ENCODE assay signal across 16 cellular contexts in genomic region chr7:100856871-100857282, GRCh38. TPM values are rescaled to one million over a fixed set of nuclear protein-coding genes. Genes with fewer than 3 reads are reported as not detected.
DNase-seq lines count a peak whose midpoint lies in the region; ATAC-seq and TF ChIP-seq lines count a peak whose summit lies in the region.
"Had no signal": no experiment of that assay in that cellular context is flagged by ENCODE, and none has a peak within 500 bp of the region (broad histone marks: within the 10 kb centered on the region; RNA-seq: fewer than 3 reads in every experiment).

No MANE protein-coding gene starts in this region.

- no peaks in the 10 kb centered on the region for H3K27me3 ChIP-seq in GM23338 (ENCODE audit: insufficient read depth)
- H3K27me3 ChIP-seq: BLaER1 had no signal

- H3K9me2 ChIP-seq in GM23338 (ENCODE audit: insufficient read depth), result no peaks in the 10 kb centered on the region

- H3K4me1 Mint-ChIP-seq in GM23338 (peaks cover 8% of the 10 kb centered on the region; the same call in 2 of the 3 replicates), WTC11 (0 out of 2 replicates have a peak, but pooled peaks cover 6% of the 10 kb centered on the region), mesothelial cell of epicardium (peaks cover 15% of the 10 kb centered on the region)
- peaks cover 38% of the 10 kb centered on the region for H3K4me1 Mint-ChIP-seq in stimulated activated effector memory CD8-positive, alpha-beta T cell treated with anti-CD3 and anti-CD28 coated beads, Interleukin-12 subunit alpha, Interleukin-12 subunit beta, amount 100 ng/mL, for 72 hours

- POLR2A ChIA-PET in WTC11 (lab: Charles Lee), result no interaction called here

- no peak overlapping the region for H2AFZ ChIP-seq in GM23338

- H3K27ac ChIP-seq in GM23338 (ENCODE audit: low read depth), result no peak overlapping the region
- H3K27ac ChIP-seq: BLaER1, HL-60 had no signal

- no peak for ATAC-seq in GM23338
- no peak for ATAC-seq in WTC11
- ATAC-seq in stimulated activated effector memory CD8-positive, alpha-beta T cell treated with anti-CD3 and anti-CD28 coated beads, Interleukin-12 subunit alpha, Interleukin-12 subunit beta, amount 100 ng/mL, for 72 hours, result no peak
- ATAC-seq: GM12878, K562 had no signal

- H3K4me3 Mint-ChIP-seq in GM23338 (no peak overlapping the region), WTC11 (no peak overlapping the region), mesothelial cell of epicardium (no peak overlapping the region)
- H3K4me3 Mint-ChIP-seq in stimulated activated effector memory CD8-positive, alpha-beta T cell treated with anti-CD3 and anti-CD28 coated beads, Interleukin-12 subunit alpha, Interleukin-12 subunit beta, amount 100 ng/mL, for 72 hours, result no peak overlapping the region

- H3K36me3 Mint-ChIP-seq in GM23338 (ENCODE audit: low read depth), result peaks cover 31% of the 10 kb centered on the region
- H3K36me3 Mint-ChIP-seq in WTC11, result peaks cover 15% of the 10 kb centered on the region; the same call in 1 of the 2 replicates
- H3K36me3 Mint-ChIP-seq in mesothelial cell of epicardium, result peaks cover 15% of the 10 kb centered on the region
- peaks cover 41% of the 10 kb centered on the region for H3K36me3 Mint-ChIP-seq in stimulated activated effector memory CD8-positive, alpha-beta T cell treated with anti-CD3 and anti-CD28 coated beads, Interleukin-12 subunit alpha, Interleukin-12 subunit beta, amount 100 ng/mL, for 72 hours

- H3K4me1 ChIP-seq in GM23338 (ENCODE audit: insufficient read depth), result peaks cover 5% of the 10 kb centered on the region; the same call in 1 of the 2 replicates

- no peak for TF ChIP-seq CTCF in GM23338 (conservative IDR thresholded peaks at IDR 0.05; ENCODE audit: low read depth in 2 of 2)
- TF ChIP-seq CTCF in WTC11 (IDR thresholded peaks at IDR 0.05), result no peak
- no peak for TF ChIP-seq CTCF in mesothelial cell of epicardium (IDR thresholded peaks at IDR 0.05; ENCODE audit: unreplicated experiment)

- CTCF ChIA-PET in WTC11 (lab: Charles Lee), result no interaction called here

- H3F3A ChIP-seq in GM23338 (replicated peaks; ENCODE audit: low read depth), result 0 out of 2 replicates have a peak, but pooled peaks cover under 1% of the 10 kb centered on the region

- 0 out of 2 replicates have a peak overlapping the region, but pooled peaks have one; percentile 56 for H3K27ac Mint-ChIP-seq in GM23338
- H3K27ac Mint-ChIP-seq in WTC11, result peak overlapping the region; percentile 32; the same call in 1 of the 2 replicates
- peak overlapping the region; percentile 53 for H3K27ac Mint-ChIP-seq in mesothelial cell of epicardium
- peak overlapping the region; percentile 71 for H3K27ac Mint-ChIP-seq in stimulated activated effector memory CD8-positive, alpha-beta T cell treated with anti-CD3 and anti-CD28 coated beads, Interleukin-12 subunit alpha, Interleukin-12 subunit beta, amount 100 ng/mL, for 72 hours

- peaks cover 43% of the 10 kb centered on the region for H3K79me2 ChIP-seq in GM23338 (replicated peaks; ENCODE audit: insufficient read depth)

- no peak overlapping the region for H3K4me3 ChIP-seq in GM23338
- H3K4me3 ChIP-seq: BLaER1, GM12878, K562 had no signal

- H4K20me1 ChIP-seq in GM23338 (replicated peaks; ENCODE audit: insufficient read depth), result no peaks in the 10 kb centered on the region

- peak; percentile 26 for DNase-seq in GM23338 (ENCODE audit: low spot score)
- no peak for DNase-seq in WTC11 (ENCODE audit: low spot score)
- no peak for DNase-seq in mesothelial cell of epicardium (ENCODE audit: low spot score in 2 of 2, unreplicated experiment in 2 of 2)
- no peak for DNase-seq in stimulated activated effector memory CD8-positive, alpha-beta T cell treated with anti-CD3 and anti-CD28 coated beads, Interleukin-12 subunit alpha, Interleukin-12 subunit beta, amount 100 ng/mL, for 72 hours (ENCODE audit: low spot score in 2 of 2)
- no peak for DNase-seq in SKM-1 treated with dmso at 0.1 percent for 144 hours (lab: John Stamatoyannopoulos, UW; ENCODE audit: unreplicated experiment)
- DNase-seq in dedifferentiated amniotic fluid mesenchymal stem cell (ENCODE audit: extremely low spot score), result no peak
- DNase-seq in NCI-H1930 (lab: John Stamatoyannopoulos, UW), result no peak
- DNase-seq: DMS153, HCEC 1CT, NCI-H446, NCI-H748 treated with DMSO at 0.1 percent for 48 hours, Right ventricle myocardium superior had no signal

- no peak overlapping the region for H3K4me2 ChIP-seq in GM23338
- H3K4me2 ChIP-seq: BLaER1 had no signal

- H3K9me3 Mint-ChIP-seq in GM23338 (no peaks in the 10 kb centered on the region), WTC11 (no peaks in the 10 kb centered on the region), mesothelial cell of epicardium (no peaks in the 10 kb centered on the region)
- no peaks in the 10 kb centered on the region for H3K9me3 Mint-ChIP-seq in stimulated activated effector memory CD8-positive, alpha-beta T cell treated with anti-CD3 and anti-CD28 coated beads, Interleukin-12 subunit alpha, Interleukin-12 subunit beta, amount 100 ng/mL, for 72 hours

- H3K27me3 Mint-ChIP-seq in GM23338 (ENCODE audit: insufficient read depth, low read depth, poor library complexity), result peaks cover 15% of the 10 kb centered on the region
- no peaks in the 10 kb centered on the region for H3K27me3 Mint-ChIP-seq in WTC11 (ENCODE audit: low read depth)
- H3K27me3 Mint-ChIP-seq in mesothelial cell of epicardium (ENCODE audit: low read depth), result no peaks in the 10 kb centered on the region

- peaks cover 4% of the 10 kb centered on the region for H3K36me3 ChIP-seq in GM23338 (ENCODE audit: insufficient read depth)

TF ChIP-seq in WTC11, 78 proteins besides CTCF, POLR2A, EP300 and RAD21:
- TF ChIP-seq CREB1 (CRISPR knock-in tag; IDR thresholded peaks at IDR 0.05), result no peak

RNA-seq across cellular contexts. Expression of gene SLC12A9, which starts 4.4 kb away (rescaled TPM):
- 32.3 and 39.9 TPM in 2 replicates for total RNA-seq in GM23338 (2014; rRNA removed; shearing (Covaris generic))
- 9.7 and 10.3 TPM in 2 replicates for polyA plus RNA-seq in GM23338 (2016; fragmentation: Nextera tagmentation; extraction: Ambion mirVana)
- total RNA-seq in WTC11 (2021) (32.6 to 39.3 TPM (median 34.1 TPM) in 3 replicates), mesothelial cell of epicardium (30.9 to 39.1 TPM (median 37.5 TPM) in 3 replicates)

RNA-seq across cellular contexts. Expression of gene TRIP6, which starts 10.3 kb away (rescaled TPM):
- 106 and 112 TPM in 2 replicates for total RNA-seq in GM23338 (2014; rRNA removed; shearing (Covaris generic))
- polyA plus RNA-seq in GM23338 (2016; fragmentation: Nextera tagmentation; extraction: Ambion mirVana), result 44.6 and 45.0 TPM in 2 replicates
- total RNA-seq in WTC11 (2021), result 128 to 140 TPM (median 130 TPM) in 3 replicates
- 101 to 109 TPM (median 107 TPM) in 3 replicates for total RNA-seq in mesothelial cell of epicardium

RNA-seq across cellular contexts. Expression of gene SRRT, which starts 18.0 kb away (rescaled TPM):
- 98.3 and 113 TPM in 2 replicates for total RNA-seq in GM23338 (2014; rRNA removed; shearing (Covaris generic))
- 125 and 140 TPM in 2 replicates for polyA plus RNA-seq in GM23338 (2016; fragmentation: Nextera tagmentation; extraction: Ambion mirVana)
- total RNA-seq in WTC11 (2021), result 209 to 238 TPM (median 233 TPM) in 3 replicates
- 229 to 245 TPM (median 240 TPM) in 3 replicates for total RNA-seq in mesothelial cell of epicardium

RNA-seq across cellular contexts. Expression of gene EPHB4, which starts 29.6 kb away (rescaled TPM):
- 145 and 164 TPM in 2 replicates for total RNA-seq in GM23338 (2014; rRNA removed; shearing (Covaris generic))
- polyA plus RNA-seq in GM23338 (2016; fragmentation: Nextera tagmentation; extraction: Ambion mirVana), result 22.6 and 23.3 TPM in 2 replicates
- total RNA-seq in WTC11 (2021) (99.7 to 120 TPM (median 104 TPM) in 3 replicates), mesothelial cell of epicardium (120 to 127 TPM (median 125 TPM) in 3 replicates)

RNA-seq across cellular contexts. Expression of gene UFSP1, which starts 32.6 kb away (rescaled TPM):
- 11.5 and 11.8 TPM in 2 replicates for total RNA-seq in GM23338 (2014; rRNA removed; shearing (Covaris generic))
- 2.0 and 4.1 TPM in 2 replicates for polyA plus RNA-seq in GM23338 (2016; fragmentation: Nextera tagmentation; extraction: Ambion mirVana)
- total RNA-seq in WTC11 (2021) (3.9 to 4.8 TPM (median 4.6 TPM) in 3 replicates), mesothelial cell of epicardium (6.0 to 8.0 TPM (median 6.4 TPM) in 3 replicates)
